Comparison of ENCODE assay signal across 1 cellular context in genomic region chr5:122941737-122942136, GRCh38.
TF ChIP-seq lines count a peak whose summit lies in the region.

No MANE protein-coding gene starts in this region.

TF ChIP-seq in K562, 482 proteins besides CTCF, POLR2A, EP300 and RAD21 (continued from another document):
- TF ChIP-seq, protein P1, sequence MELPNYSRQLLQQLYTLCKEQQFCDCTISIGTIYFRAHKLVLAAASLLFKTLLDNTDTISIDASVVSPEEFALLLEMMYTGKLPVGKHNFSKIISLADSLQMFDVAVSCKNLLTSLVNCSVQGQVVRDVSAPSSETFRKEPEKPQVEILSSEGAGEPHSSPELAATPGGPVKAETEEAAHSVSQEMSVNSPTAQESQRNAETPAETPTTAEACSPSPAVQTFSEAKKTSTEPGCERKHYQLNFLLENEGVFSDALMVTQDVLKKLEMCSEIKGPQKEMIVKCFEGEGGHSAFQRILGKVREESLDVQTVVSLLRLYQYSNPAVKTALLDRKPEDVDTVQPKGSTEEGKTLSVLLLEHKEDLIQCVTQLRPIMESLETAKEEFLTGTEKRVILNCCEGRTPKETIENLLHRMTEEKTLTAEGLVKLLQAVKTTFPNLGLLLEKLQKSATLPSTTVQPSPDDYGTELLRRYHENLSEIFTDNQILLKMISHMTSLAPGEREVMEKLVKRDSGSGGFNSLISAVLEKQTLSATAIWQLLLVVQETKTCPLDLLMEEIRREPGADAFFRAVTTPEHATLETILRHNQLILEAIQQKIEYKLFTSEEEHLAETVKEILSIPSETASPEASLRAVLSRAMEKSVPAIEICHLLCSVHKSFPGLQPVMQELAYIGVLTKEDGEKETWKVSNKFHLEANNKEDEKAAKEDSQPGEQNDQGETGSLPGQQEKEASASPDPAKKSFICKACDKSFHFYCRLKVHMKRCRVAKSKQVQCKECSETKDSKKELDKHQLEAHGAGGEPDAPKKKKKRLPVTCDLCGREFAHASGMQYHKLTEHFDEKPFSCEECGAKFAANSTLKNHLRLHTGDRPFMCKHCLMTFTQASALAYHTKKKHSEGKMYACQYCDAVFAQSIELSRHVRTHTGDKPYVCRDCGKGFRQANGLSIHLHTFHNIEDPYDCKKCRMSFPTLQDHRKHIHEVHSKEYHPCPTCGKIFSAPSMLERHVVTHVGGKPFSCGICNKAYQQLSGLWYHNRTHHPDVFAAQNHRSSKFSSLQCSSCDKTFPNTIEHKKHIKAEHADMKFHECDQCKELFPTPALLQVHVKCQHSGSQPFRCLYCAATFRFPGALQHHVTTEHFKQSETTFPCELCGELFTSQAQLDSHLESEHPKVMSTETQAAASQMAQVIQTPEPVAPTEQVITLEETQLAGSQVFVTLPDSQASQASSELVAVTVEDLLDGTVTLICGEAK (IDR thresholded peaks at IDR 0.05), result no peak
- TF ChIP-seq, protein P1 (CRISPR knock-in tag; IDR thresholded peaks at IDR 0.05), result no peak
- no peak for TF ChIP-seq RNF2 (IDR thresholded peaks at IDR 0.05)
- TF ChIP-seq NFIC (IDR thresholded peaks at IDR 0.05), result no peak
- TF ChIP-seq, protein P2, sequence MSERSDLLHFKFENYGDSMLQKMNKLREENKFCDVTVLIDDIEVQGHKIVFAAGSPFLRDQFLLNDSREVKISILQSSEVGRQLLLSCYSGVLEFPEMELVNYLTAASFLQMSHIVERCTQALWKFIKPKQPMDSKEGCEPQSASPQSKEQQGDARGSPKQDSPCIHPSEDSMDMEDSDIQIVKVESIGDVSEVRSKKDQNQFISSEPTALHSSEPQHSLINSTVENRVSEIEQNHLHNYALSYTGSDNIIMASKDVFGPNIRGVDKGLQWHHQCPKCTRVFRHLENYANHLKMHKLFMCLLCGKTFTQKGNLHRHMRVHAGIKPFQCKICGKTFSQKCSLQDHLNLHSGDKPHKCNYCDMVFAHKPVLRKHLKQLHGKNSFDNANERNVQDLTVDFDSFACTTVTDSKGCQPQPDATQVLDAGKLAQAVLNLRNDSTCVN (CRISPR knock-in tag; IDR thresholded peaks at IDR 0.05), result no peak
- no peak for TF ChIP-seq KLF1 (tag; IDR thresholded peaks at IDR 0.05)
- no peak for TF ChIP-seq U2AF2 (optimal IDR thresholded peaks at IDR 0.05; ENCODE audit: low read depth, low read length)
- no peak for TF ChIP-seq CCNT2 (IDR thresholded peaks at IDR 0.05; ENCODE audit: borderline replicate concordance, extremely low read depth, insufficient read length, low read depth, low read length)
- TF ChIP-seq ZKSCAN3 (CRISPR knock-in tag; IDR thresholded peaks at IDR 0.05), result no peak
- no peak for TF ChIP-seq ZNF695 (CRISPR knock-in tag; IDR thresholded peaks at IDR 0.05)
- no peak for TF ChIP-seq ZNF280A (IDR thresholded peaks at IDR 0.05; ENCODE audit: low read depth, partially characterized antibody)
- TF ChIP-seq, protein P3, sequence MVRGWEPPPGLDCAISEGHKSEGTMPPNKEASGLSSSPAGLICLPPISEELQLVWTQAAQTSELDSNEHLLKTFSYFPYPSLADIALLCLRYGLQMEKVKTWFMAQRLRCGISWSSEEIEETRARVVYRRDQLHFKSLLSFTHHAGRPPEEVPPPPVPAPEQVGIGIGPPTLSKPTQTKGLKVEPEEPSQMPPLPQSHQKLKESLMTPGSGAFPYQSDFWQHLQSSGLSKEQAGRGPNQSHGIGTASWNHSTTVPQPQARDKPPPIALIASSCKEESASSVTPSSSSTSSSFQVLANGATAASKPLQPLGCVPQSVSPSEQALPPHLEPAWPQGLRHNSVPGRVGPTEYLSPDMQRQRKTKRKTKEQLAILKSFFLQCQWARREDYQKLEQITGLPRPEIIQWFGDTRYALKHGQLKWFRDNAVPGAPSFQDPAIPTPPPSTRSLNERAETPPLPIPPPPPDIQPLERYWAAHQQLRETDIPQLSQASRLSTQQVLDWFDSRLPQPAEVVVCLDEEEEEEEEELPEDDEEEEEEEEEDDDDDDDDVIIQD (CRISPR knock-in tag; IDR thresholded peaks at IDR 0.05), result no peak
- TF ChIP-seq TFE3 (CRISPR knock-in tag; IDR thresholded peaks at IDR 0.05), result no peak
- no peak for TF ChIP-seq ZNF79 (CRISPR knock-in tag; IDR thresholded peaks at IDR 0.05; ENCODE audit: low read depth)
- no peak for TF ChIP-seq NFRKB (IDR thresholded peaks at IDR 0.05; ENCODE audit: low read depth)
TF ChIP-seq in K562: peak in this region for 0.
